ENCODE assay signal across 13 cellular contexts in the genomic region with DNA sequence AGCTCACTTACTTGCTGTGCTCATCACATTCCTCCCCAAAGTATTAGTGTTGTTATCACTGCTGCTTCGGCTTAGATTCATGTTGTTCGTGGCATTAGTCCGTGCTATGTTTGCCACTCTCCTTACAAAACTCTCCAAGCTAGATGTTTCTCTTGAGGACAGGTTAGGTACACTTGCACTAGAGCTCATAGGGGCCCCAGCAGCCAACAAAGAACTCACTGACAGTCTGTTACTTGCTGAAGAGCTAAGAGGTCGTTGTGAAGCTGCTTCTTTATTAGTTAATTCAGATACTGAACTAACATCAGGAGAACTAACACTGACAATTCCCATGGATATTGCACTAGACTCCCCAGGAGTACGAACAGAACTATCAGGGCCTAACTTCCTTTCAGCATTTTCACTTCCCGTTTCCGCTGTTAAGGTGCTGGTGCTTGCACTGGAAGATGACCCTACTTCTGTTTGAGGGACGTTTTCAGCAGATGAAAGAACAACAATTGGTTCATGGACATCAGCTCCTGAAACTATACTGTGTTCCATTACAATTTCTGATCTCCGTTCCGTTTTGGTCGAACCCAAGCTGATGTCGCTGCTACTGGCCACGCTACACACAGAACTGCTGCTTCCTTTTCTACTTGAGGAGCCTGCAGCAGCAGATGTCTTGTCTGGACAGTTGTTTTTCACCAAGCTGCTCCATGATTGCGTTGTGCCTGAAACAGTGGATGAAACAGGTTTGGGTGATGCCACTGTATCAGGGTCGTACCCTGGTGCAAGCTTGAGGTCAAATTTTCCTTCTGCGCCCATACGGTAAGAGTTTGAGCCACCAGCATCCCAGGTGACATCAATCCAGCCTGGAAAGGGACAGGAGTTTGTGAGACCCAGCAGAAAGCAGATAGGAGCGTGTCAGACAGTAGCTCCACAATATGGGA.
DNase-seq lines count a peak whose midpoint lies in the region; ATAC-seq lines count a peak whose summit lies in the region.
"Had no signal": no experiment of that assay in that cellular context is flagged by ENCODE, and none has a peak within 500 bp of the region (broad histone marks: within the 10 kb centered on the region; RNA-seq: fewer than 3 reads in every experiment).

No MANE protein-coding gene starts in this region.

- no peaks in the 10 kb centered on the region for H3K27me3 Mint-ChIP-seq in activated naive CD4-positive, alpha-beta T cell treated with anti-CD3 and anti-CD28 coated beads for 36 hours (ENCODE audit: low read depth)
- H3K27me3 Mint-ChIP-seq in activated T-helper 1 cell treated with anti-CD3 and anti-CD28 coated beads, Interleukin-12 subunit alpha, Interleukin-12 subunit beta, Interleukin-2, Interleukin-4 antibody, amounts not matched to agents 30 ng/mL and 10 ng/mL and 1 ng/mL, durations not matched to agents 14 hours and 24 hours and 36 hours (ENCODE audit: insufficient read depth): no peaks in the 10 kb centered on the region

- no peak for DNase-seq in activated naive CD4-positive, alpha-beta T cell treated with anti-CD3 and anti-CD28 coated beads for 36 hours
- DNase-seq in activated naive CD4-positive, alpha-beta T cell treated with anti-CD3 and anti-CD28 coated beads, Interleukin-2, amount 50 U/mL, for 16 hours: no peak
- no peak for DNase-seq in activated T-helper 1 cell treated with anti-CD3 and anti-CD28 coated beads, Interleukin-12 subunit alpha, Interleukin-12 subunit beta, Interleukin-2, Interleukin-4 antibody, amounts not matched to agents 30 ng/mL and 10 ng/mL and 1 ng/mL, durations not matched to agents 14 hours and 24 hours and 36 hours (ENCODE audit: low spot score)
- DNase-seq in stimulated activated effector memory CD8-positive, alpha-beta T cell treated with anti-CD3 and anti-CD28 coated beads, Interleukin-12 subunit alpha, Interleukin-12 subunit beta, amount 100 ng/mL, for 72 hours (ENCODE audit: low spot score in 2 of 2): no peak
- DNase-seq in NCI-H2081 treated with DMSO at 0.1 percent for 48 hours (lab: John Stamatoyannopoulos, UW) (no peak), NCI-H2171 treated with DMSO at 0.1 percent for 48 hours (lab: John Stamatoyannopoulos, UW) (no peak), NCI-H2107 (lab: John Stamatoyannopoulos, UW) (no peak)
- DNase-seq: central memory CD4-positive, alpha-beta T cell; islet precursor cell; NCI-H524 treated with DMSO at 0.1 percent for 48 hours; nucleus accumbens; stimulated activated CD4-positive, alpha-beta T cell treated with anti-CD3 and anti-CD28 coated beads, Interleukin-4, amount 100 ng/mL, for 24 hours had no signal

- no peaks in the 10 kb centered on the region for H3K9me3 Mint-ChIP-seq in activated naive CD4-positive, alpha-beta T cell treated with anti-CD3 and anti-CD28 coated beads for 36 hours
- H3K9me3 Mint-ChIP-seq in activated T-helper 1 cell treated with anti-CD3 and anti-CD28 coated beads, Interleukin-12 subunit alpha, Interleukin-12 subunit beta, Interleukin-2, Interleukin-4 antibody, amounts not matched to agents 30 ng/mL and 10 ng/mL and 1 ng/mL, durations not matched to agents 14 hours and 24 hours and 36 hours: no peaks in the 10 kb centered on the region
- no peaks in the 10 kb centered on the region for H3K9me3 Mint-ChIP-seq in stimulated activated effector memory CD8-positive, alpha-beta T cell treated with anti-CD3 and anti-CD28 coated beads, Interleukin-12 subunit alpha, Interleukin-12 subunit beta, amount 100 ng/mL, for 72 hours

- CTCF ChIA-PET in activated naive CD4-positive, alpha-beta T cell treated with anti-CD3 and anti-CD28 coated beads for 36 hours (lab: Charles Lee): interaction anchor here (0.5 to 1.1 kb wide), 3 partner anchors 46 to 193 kb away, joined by 3 read pairs; a partner anchor contains a TSS

- peak overlapping the region; percentile 3 for H3K27ac Mint-ChIP-seq in activated naive CD4-positive, alpha-beta T cell treated with anti-CD3 and anti-CD28 coated beads for 36 hours
- peak overlapping the region; percentile 40 for H3K27ac Mint-ChIP-seq in activated T-helper 1 cell treated with anti-CD3 and anti-CD28 coated beads, Interleukin-12 subunit alpha, Interleukin-12 subunit beta, Interleukin-2, Interleukin-4 antibody, amounts not matched to agents 30 ng/mL and 10 ng/mL and 1 ng/mL, durations not matched to agents 14 hours and 24 hours and 36 hours
- H3K27ac Mint-ChIP-seq in stimulated activated effector memory CD8-positive, alpha-beta T cell treated with anti-CD3 and anti-CD28 coated beads, Interleukin-12 subunit alpha, Interleukin-12 subunit beta, amount 100 ng/mL, for 72 hours: peak overlapping the region; percentile 5

- peaks cover 36% of the 10 kb centered on the region for H3K36me3 Mint-ChIP-seq in activated naive CD4-positive, alpha-beta T cell treated with anti-CD3 and anti-CD28 coated beads for 36 hours (ENCODE audit: low read depth)
- H3K36me3 Mint-ChIP-seq in activated T-helper 1 cell treated with anti-CD3 and anti-CD28 coated beads, Interleukin-12 subunit alpha, Interleukin-12 subunit beta, Interleukin-2, Interleukin-4 antibody, amounts not matched to agents 30 ng/mL and 10 ng/mL and 1 ng/mL, durations not matched to agents 14 hours and 24 hours and 36 hours (ENCODE audit: low read depth): peaks cover 53% of the 10 kb centered on the region
- peaks cover 97% of the 10 kb centered on the region for H3K36me3 Mint-ChIP-seq in stimulated activated effector memory CD8-positive, alpha-beta T cell treated with anti-CD3 and anti-CD28 coated beads, Interleukin-12 subunit alpha, Interleukin-12 subunit beta, amount 100 ng/mL, for 72 hours

- H3K4me1 Mint-ChIP-seq in activated naive CD4-positive, alpha-beta T cell treated with anti-CD3 and anti-CD28 coated beads for 36 hours (ENCODE audit: low read depth): peaks cover 25% of the 10 kb centered on the region
- H3K4me1 Mint-ChIP-seq in activated T-helper 1 cell treated with anti-CD3 and anti-CD28 coated beads, Interleukin-12 subunit alpha, Interleukin-12 subunit beta, Interleukin-2, Interleukin-4 antibody, amounts not matched to agents 30 ng/mL and 10 ng/mL and 1 ng/mL, durations not matched to agents 14 hours and 24 hours and 36 hours (ENCODE audit: low read depth): peaks cover 30% of the 10 kb centered on the region
- peaks cover 30% of the 10 kb centered on the region for H3K4me1 Mint-ChIP-seq in stimulated activated effector memory CD8-positive, alpha-beta T cell treated with anti-CD3 and anti-CD28 coated beads, Interleukin-12 subunit alpha, Interleukin-12 subunit beta, amount 100 ng/mL, for 72 hours

- intact Hi-C loops in activated naive CD4-positive, alpha-beta T cell treated with anti-CD3 and anti-CD28 coated beads for 36 hours (cut with micrococcal nuclease): loop anchor here (5.0 kb wide), 1 partner anchor 102 kb away; a partner anchor contains a TSS
- intact Hi-C loops in activated T-helper 1 cell treated with anti-CD3 and anti-CD28 coated beads, Interleukin-12 subunit alpha, Interleukin-12 subunit beta, Interleukin-2, Interleukin-4 antibody, amounts not matched to agents 30 ng/mL and 10 ng/mL and 1 ng/mL, durations not matched to agents 14 hours and 24 hours and 36 hours (cut with micrococcal nuclease): loop anchor here (5.0 to 10.0 kb wide), 3 partner anchors 228 to 504 kb away; a partner anchor contains a TSS

- no peak overlapping the region for H3K4me3 Mint-ChIP-seq in activated naive CD4-positive, alpha-beta T cell treated with anti-CD3 and anti-CD28 coated beads for 36 hours
- no peak overlapping the region for H3K4me3 Mint-ChIP-seq in activated T-helper 1 cell treated with anti-CD3 and anti-CD28 coated beads, Interleukin-12 subunit alpha, Interleukin-12 subunit beta, Interleukin-2, Interleukin-4 antibody, amounts not matched to agents 30 ng/mL and 10 ng/mL and 1 ng/mL, durations not matched to agents 14 hours and 24 hours and 36 hours
- H3K4me3 Mint-ChIP-seq in stimulated activated effector memory CD8-positive, alpha-beta T cell treated with anti-CD3 and anti-CD28 coated beads, Interleukin-12 subunit alpha, Interleukin-12 subunit beta, amount 100 ng/mL, for 72 hours: no peak overlapping the region

- ATAC-seq in HG03432 (IDR thresholded peaks at IDR 0.05; ENCODE audit: unreplicated experiment): peak; percentile 58
- ATAC-seq in stimulated activated effector memory CD8-positive, alpha-beta T cell treated with anti-CD3 and anti-CD28 coated beads, Interleukin-12 subunit alpha, Interleukin-12 subunit beta, amount 100 ng/mL, for 72 hours: no peak
